ENCODE assay signal across 10 cellular contexts in the genomic region with DNA sequence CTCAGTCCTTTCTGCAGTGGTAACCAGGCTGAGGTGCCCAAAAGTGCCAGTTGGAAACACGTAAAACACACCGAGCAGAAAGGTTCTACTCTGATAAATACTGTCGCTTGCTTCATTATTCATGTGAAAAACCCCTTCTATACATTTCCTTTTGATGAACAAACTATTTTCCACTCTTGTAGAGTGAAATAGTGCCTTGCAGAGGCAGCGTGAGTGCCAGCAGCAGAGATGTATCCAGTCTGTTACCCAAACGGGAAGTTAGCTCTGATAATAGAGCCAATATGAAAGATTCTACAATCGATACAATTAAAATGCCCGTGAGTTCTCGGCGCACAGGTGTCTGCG. TPM values are rescaled to one million over a fixed set of nuclear protein-coding genes. Genes with fewer than 3 reads are reported as not detected.
A peak's percentile ranks its signal among the peaks of the same experiment; 100 is the strongest.
DNase-seq lines count a peak whose midpoint lies in the region; ATAC-seq, FAIRE-seq and TF ChIP-seq lines count a peak whose summit lies in the region.
"Had no signal": no experiment of that assay in that cellular context is flagged by ENCODE, and none has a peak within 500 bp of the region (broad histone marks: within the 10 kb centered on the region; RNA-seq: fewer than 3 reads in every experiment).

No MANE protein-coding gene starts in this region.

- no peaks in the 10 kb centered on the region for H4K20me1 ChIP-seq in mammary epithelial cell (ENCODE audit: insufficient read depth, low read length)

- in situ Hi-C loops in mammary epithelial cell (cut with MboI; ENCODE audit: low sequenced_read_pairs in 2 of 2), result no loop called here

- H3K4me3 ChIP-seq in heart right ventricle, result peak overlapping the region; percentile 30 to 97 (median 70)
- H3K4me3 ChIP-seq in mammary epithelial cell (replicated peaks in 1 of 3; ENCODE audit: insufficient read depth in 1 of 3, low read depth in 2 of 3, low read length in 3 of 3), result no peak overlapping the region
- peak overlapping the region; percentile 24 for H3K4me3 ChIP-seq in mononuclear cell (ENCODE audit: low read length)
- H3K4me3 ChIP-seq in urinary bladder (ENCODE audit: low read depth, low read length), result peak overlapping the region; percentile 85

- H2AFZ ChIP-seq in mammary epithelial cell (ENCODE audit: low read depth, low read length), result no peak overlapping the region

- ATAC-seq in heart right ventricle, result no peak

- no peak overlapping the region for H3K9ac ChIP-seq in mammary epithelial cell (ENCODE audit: insufficient read depth, low read length)

- H3K4me2 ChIP-seq in mammary epithelial cell (ENCODE audit: insufficient read depth, low read depth, low read length), result peak overlapping the region; percentile 63

- peaks cover 16 to 76% (median 60%) of the 10 kb centered on the region in 9 donors for H3K4me1 ChIP-seq in heart right ventricle
- H3K4me1 ChIP-seq in mammary epithelial cell (ENCODE audit: insufficient read depth, low read length), result peaks cover 18% of the 10 kb centered on the region
- H3K4me1 ChIP-seq in mononuclear cell (ENCODE audit: insufficient read depth, low read length), result peaks cover 19% of the 10 kb centered on the region
- no peaks in the 10 kb centered on the region for H3K4me1 ChIP-seq in urinary bladder (ENCODE audit: insufficient read depth)

- FAIRE-seq in D721Med (lab: Jason Lieb, UNC), result no peak

- no TSS peak for BruUV-seq in mammary epithelial cell (replicated peaks; lab: Mats Ljungman, UMichigan)

- CTCF ChIA-PET in mammary epithelial cell (lab: Charles Lee; ENCODE audit: low non-redundant PET), result no interaction called here

- H3K36me3 ChIP-seq in heart right ventricle (peaks cover 0 to 7% (median 0%) of the 10 kb centered on the region in 9 donors), mammary epithelial cell (ENCODE audit: insufficient read depth, low read length) (no peaks in the 10 kb centered on the region), urinary bladder (ENCODE audit: insufficient read depth) (no peaks in the 10 kb centered on the region)
- H3K36me3 ChIP-seq: SJSA1 had no signal

- no peaks in the 10 kb centered on the region for H3K79me2 ChIP-seq in mammary epithelial cell (ENCODE audit: insufficient read depth, low read length)

- peak in 2 of 9 donors; percentile 1 to 6 for TF ChIP-seq CTCF in heart right ventricle (IDR thresholded peaks at IDR 0.05)
- no peak for TF ChIP-seq CTCF in mammary epithelial cell (conservative IDR thresholded peaks at IDR 0.05 in 1 of 2, IDR thresholded peaks at IDR 0.05 in 1 of 2; ENCODE audit: extremely low read depth in 1 of 2, insufficient read depth in 1 of 2, low read depth in 1 of 2, low read length in 2 of 2)
- no peak for TF ChIP-seq CTCF in D721Med (IDR thresholded peaks at IDR 0.05; ENCODE audit: insufficient read depth, missing control alignments)

- DNase-seq in heart right ventricle (no peak), cardiac septum (ENCODE audit: low spot score) (no peak), mammary epithelial cell (no peak), D721Med (ENCODE audit: insufficient read length, low spot score) (no peak), NCI-H345 (lab: John Stamatoyannopoulos, UW) (no peak)
- no peak for DNase-seq in activated effector memory CD4-positive, alpha-beta T cell treated with anti-CD3 and anti-CD28 coated beads, Interleukin-2, amount 50 U/mL, for 16 hours

- no peaks in the 10 kb centered on the region for H3K9me3 ChIP-seq in heart right ventricle
- H3K9me3 ChIP-seq in mammary epithelial cell (replicated peaks; ENCODE audit: insufficient read depth, low read length), result no peaks in the 10 kb centered on the region
- H3K9me3 ChIP-seq in mononuclear cell (ENCODE audit: low read depth, low read length), result no peaks in the 10 kb centered on the region
- H3K9me3 ChIP-seq: SJSA1 had no signal

- dilution Hi-C loops in mammary epithelial cell (cut with HindIII; ENCODE audit: low sequenced_read_pairs), result loop anchor here (10.0 kb wide), 1 partner anchor 275 kb away; a partner anchor contains a TSS

- peaks cover 0 to 63% (median 0%) of the 10 kb centered on the region in 7 donors for H3K27me3 ChIP-seq in heart right ventricle
- peaks cover 19% of the 10 kb centered on the region for H3K27me3 ChIP-seq in mammary epithelial cell (ENCODE audit: insufficient read depth, low read length)
- peaks cover 43% of the 10 kb centered on the region for H3K27me3 ChIP-seq in mononuclear cell (ENCODE audit: insufficient read depth, low read length)

- intact Hi-C loops in heart right ventricle (cut with DNase I) (loop anchor here in 4 of 10 donors (5.0 kb wide), 3 partner anchors 33 to 42 kb away; a partner anchor contains a TSS), cardiac septum (cut with DNase I) (loop anchor here (5.0 kb wide), 1 partner anchor 33 kb away; a partner anchor contains a TSS), mammary epithelial cell (cut with micrococcal nuclease) (no loop called here)

- peak overlapping the region; percentile 79 to 94 (median 89) for H3K27ac ChIP-seq in heart right ventricle
- no peak overlapping the region for H3K27ac ChIP-seq in mammary epithelial cell (ENCODE audit: insufficient read depth, low read depth, low read length)
- H3K27ac ChIP-seq in urinary bladder (ENCODE audit: low read depth), result no peak overlapping the region
- H3K27ac ChIP-seq: SJSA1 had no signal

- 10% methylated on average over 10 of the region's 10 CpGs for WGBS in heart right ventricle, 2 donors
- WGBS in mammary epithelial cell (ENCODE audit: low coverage, missing lambda C conversion rate), result 28% methylated on average over 10 of the region's 10 CpGs
- 19% methylated on average over 10 of the region's 10 CpGs for WGBS in urinary bladder

RNA-seq across cellular contexts. Expression of a gene that starts 1.5 kb away (rescaled TPM):
- total RNA-seq in heart right ventricle (10 to 100 TPM; 10.2 to 25.4 (median 14.7) TPM), cardiac septum (17.4 TPM), mammary epithelial cell (1 to 10 TPM in 1 of 2 donors, under 1 TPM in 1; 0.52 to 1.5 TPM), mononuclear cell (2.1 TPM), urinary bladder (10.6 TPM)
- polyA plus RNA-seq in heart right ventricle (10 to 100 TPM in 1 of 2 donors, 1 to 10 TPM in 1; 5.6 to 10.3 TPM), mammary epithelial cell (0.12 TPM), urinary bladder (6.7 TPM)
- not detected for polyA minus RNA-seq in mammary epithelial cell

RNA-seq across cellular contexts. Expression of a gene that starts 31.7 kb away (rescaled TPM):
- total RNA-seq in heart right ventricle (not detected), cardiac septum (not detected), mammary epithelial cell (not detected), mononuclear cell (not detected), urinary bladder (not detected)
- polyA plus RNA-seq in heart right ventricle (under 1 TPM; 0.32 to 0.59 TPM), mammary epithelial cell (not detected), urinary bladder (0.68 TPM)
- polyA minus RNA-seq in mammary epithelial cell, result not detected
- total RNA-seq: Daoy, SJSA1 had no signal

RNA-seq across cellular contexts. Expression of a gene that starts 35.5 kb away (rescaled TPM):
- 10 to 100 TPM; 60.1 to 83.0 (median 72.8) TPM for total RNA-seq in heart right ventricle
- 100 to 1,000 TPM in 1 of 2 donors, 10 to 100 TPM in 1; 50.6 to 119 TPM for polyA plus RNA-seq in heart right ventricle
- total RNA-seq in cardiac septum, result 72.0 TPM
- 100 to 1,000 TPM; 122 to 150 TPM for total RNA-seq in mammary epithelial cell
- polyA plus RNA-seq in mammary epithelial cell, result 157 TPM
- 115 TPM for polyA minus RNA-seq in mammary epithelial cell
- total RNA-seq in mononuclear cell, result 54.8 TPM
- total RNA-seq in urinary bladder, result 53.7 TPM
- 132 TPM for polyA plus RNA-seq in urinary bladder

Comparison
In these comparisons a context has a peak if more than half of its experiments do, and no peak if none do; other contexts are left out.
1. H3K27ac ChIP-seq: peak in heart right ventricle (10 of 10); none in mammary epithelial cell (single experiment) and urinary bladder (single experiment).
2. H3K4me3 ChIP-seq: peak in heart right ventricle (10 of 10), mononuclear cell (single experiment) and urinary bladder (single experiment); none in mammary epithelial cell (0 of 3).